8 cellular contexts compared by ENCODE assay signal in genomic region chr9:89317282-89317681, GRCh38. TPM values are rescaled to one million over a fixed set of nuclear protein-coding genes. Genes with fewer than 3 reads are reported as not detected.
DNase-seq lines count a peak whose midpoint lies in the region; ATAC-seq and TF ChIP-seq lines count a peak whose summit lies in the region.

No MANE protein-coding gene starts in this region.

- H3K9me3 ChIP-seq in Panc1 (ENCODE audit: control insufficient read depth, insufficient read depth, low read depth, low read length) (no peaks in the 10 kb centered on the region), fibroblast of lung (ENCODE audit: control insufficient read depth, insufficient read depth, low read depth, low read length) (no peaks in the 10 kb centered on the region), stomach (no peaks in the 10 kb centered on the region), tibial nerve (no peaks in the 10 kb centered on the region)

- H3K36me3 ChIP-seq in Panc1 (ENCODE audit: control insufficient read depth, insufficient read depth, low read length) = peaks cover 44% of the 10 kb centered on the region
- peaks cover 2% of the 10 kb centered on the region for H3K36me3 ChIP-seq in fibroblast of lung (ENCODE audit: control insufficient read depth, insufficient read depth, low read length)
- H3K36me3 ChIP-seq in stomach = peaks cover 0 to 22% (median 6%) of the 10 kb centered on the region in 4 donors
- H3K36me3 ChIP-seq in tibial nerve = no peaks in the 10 kb centered on the region

- H3K79me2 ChIP-seq in fibroblast of lung (ENCODE audit: control insufficient read depth, insufficient read depth, low read length) = peaks cover 67% of the 10 kb centered on the region

- WGBS in stomach, 5 donors = 83 to 89% (median 87%) methylated on average over 4 of the region's 4 CpGs
- WGBS in tibial nerve, 2 donors = 86 to 88% methylated on average over 4 of the region's 4 CpGs

- no TSS peak for BruUV-seq in Panc1 (replicated peaks; lab: Mats Ljungman, UMichigan)

- H3K4me2 ChIP-seq in fibroblast of lung (ENCODE audit: extremely low read depth, insufficient read depth, low read length) = no peak overlapping the region

- TF ChIP-seq CTCF in Panc1 (IDR thresholded peaks at IDR 0.05) = no peak
- TF ChIP-seq CTCF in fibroblast of lung (conservative IDR thresholded peaks at IDR 0.05 in 1 of 2, IDR thresholded peaks at IDR 0.05 in 1 of 2; ENCODE audit: low read depth in 1 of 2, low read length in 2 of 2) = no peak
- TF ChIP-seq CTCF in stomach (IDR thresholded peaks at IDR 0.05) = no peak
- TF ChIP-seq CTCF in tibial nerve (IDR thresholded peaks at IDR 0.05) = no peak

- peaks cover 77% of the 10 kb centered on the region for H3K36me3 Mint-ChIP-seq in activated CD4-positive, alpha-beta T cell treated with anti-CD3 and anti-CD28 coated beads, Interleukin-2, amount 10 ng/mL, durations not matched to agents 7 days and 5 days (ENCODE audit: low read depth)

- no peaks in the 10 kb centered on the region for H3K9me3 Mint-ChIP-seq in activated CD4-positive, alpha-beta T cell treated with anti-CD3 and anti-CD28 coated beads, Interleukin-2, amount 10 ng/mL, durations not matched to agents 7 days and 5 days

- H3K4me3 Mint-ChIP-seq in activated CD4-positive, alpha-beta T cell treated with anti-CD3 and anti-CD28 coated beads, Interleukin-2, amount 10 ng/mL, durations not matched to agents 7 days and 5 days = peak overlapping the region; percentile 85

- no peak for TF ChIP-seq EP300 in stomach (IDR thresholded peaks at IDR 0.05)
- TF ChIP-seq EP300 in tibial nerve (IDR thresholded peaks at IDR 0.05) = no peak

- H3K9ac ChIP-seq in fibroblast of lung (ENCODE audit: insufficient read depth, low read length) = no peak overlapping the region

- CTCF ChIA-PET in activated CD4-positive, alpha-beta T cell treated with anti-CD3 and anti-CD28 coated beads, Interleukin-2, amount 10 ng/mL, durations not matched to agents 7 days and 5 days (lab: Charles Lee) = no interaction called here
- CTCF ChIA-PET in Panc1 (lab: Charles Lee) = no interaction called here

- H3K27ac Mint-ChIP-seq in activated CD4-positive, alpha-beta T cell treated with anti-CD3 and anti-CD28 coated beads, Interleukin-2, amount 10 ng/mL, durations not matched to agents 7 days and 5 days = peak overlapping the region; percentile 98

- in situ Hi-C loops in Panc1 (cut with HindIII; ENCODE audit: low pct_unique_long_range_greater_than_20kb, low sequenced_read_pairs) = no loop called here

- H3K4me1 Mint-ChIP-seq in activated CD4-positive, alpha-beta T cell treated with anti-CD3 and anti-CD28 coated beads, Interleukin-2, amount 10 ng/mL, durations not matched to agents 7 days and 5 days = peaks cover 82% of the 10 kb centered on the region

- H3K4me1 ChIP-seq in Panc1 (ENCODE audit: control insufficient read depth, insufficient read depth, low read length) (peaks cover 29% of the 10 kb centered on the region), fibroblast of lung (ENCODE audit: control insufficient read depth, extremely low read depth, insufficient read depth, low read length) (peaks cover 11% of the 10 kb centered on the region), stomach (peaks cover 20 to 61% (median 40%) of the 10 kb centered on the region in 4 donors), tibial nerve (peaks cover 0 to 39% (median 13%) of the 10 kb centered on the region in 4 donors)

- intact Hi-C loops in Panc1 (cut with micrococcal nuclease; ENCODE audit: unreplicated experiment) (no loop called here), stomach (cut with DNase I; ENCODE audit: low total_unique reads) (no loop called here), head of caudate nucleus (cut with DNase I) (no loop called here)

- TF ChIP-seq POLR2A in stomach (IDR thresholded peaks at IDR 0.05) = no peak
- no peak for TF ChIP-seq POLR2A in tibial nerve (IDR thresholded peaks at IDR 0.05)

- H3K4me3 ChIP-seq in Panc1 (ENCODE audit: low read depth in 2 of 2, low read length in 2 of 2) = peak overlapping the region; percentile 47 to 63
- H3K4me3 ChIP-seq in fibroblast of lung (replicated peaks in 1 of 4; ENCODE audit: control extremely low read depth in 1 of 4, insufficient read depth in 1 of 4, low read depth in 3 of 4, low read length in 4 of 4) = peak overlapping the region in 2 of 4 experiments; percentile 61 to 74
- peak overlapping the region in 2 of 4 donors; percentile 57 for H3K4me3 ChIP-seq in stomach
- H3K4me3 ChIP-seq in tibial nerve = peak overlapping the region in 1 of 4 donors; percentile 57

- H3K27me3 ChIP-seq in Panc1 (ENCODE audit: control insufficient read depth, insufficient read depth, low read length) (no peaks in the 10 kb centered on the region), fibroblast of lung (ENCODE audit: control insufficient read depth, insufficient read depth, low read length) (no peaks in the 10 kb centered on the region), stomach (no peaks in the 10 kb centered on the region), tibial nerve (no peaks in the 10 kb centered on the region)

- peaks cover 2% of the 10 kb centered on the region for H4K20me1 ChIP-seq in fibroblast of lung (ENCODE audit: control insufficient read depth, extremely low read depth, insufficient read depth, low read length)

- DNase-seq in activated CD4-positive, alpha-beta T cell treated with anti-CD3 and anti-CD28 coated beads, Interleukin-2, amount 10 ng/mL, durations not matched to agents 7 days and 5 days = no peak
- DNase-seq in activated CD4-positive, alpha-beta T cell treated with anti-CD3 and anti-CD28 coated beads, Interleukin-2, amount 50 U/mL, for 1 hour = no peak
- DNase-seq in Panc1 (ENCODE audit: low read depth, low spot score) (no peak), fibroblast of lung (ENCODE audit: low read depth in 2 of 2) (no peak), stomach (no peak), head of caudate nucleus (no peak), tibial nerve (ENCODE audit: low spot score in 2 of 2) (no peak)

- no peaks in the 10 kb centered on the region for H3K27me3 Mint-ChIP-seq in activated CD4-positive, alpha-beta T cell treated with anti-CD3 and anti-CD28 coated beads, Interleukin-2, amount 10 ng/mL, durations not matched to agents 7 days and 5 days

- peak overlapping the region; percentile 95 for H3K27ac ChIP-seq in Panc1 (ENCODE audit: low read length)
- H3K27ac ChIP-seq in fibroblast of lung (ENCODE audit: insufficient read depth, low read length) = peak overlapping the region; percentile 99
- H3K27ac ChIP-seq in stomach = peak overlapping the region; percentile 45 to 100 (median 100)
- peak overlapping the region in 1 of 4 donors; percentile 93 for H3K27ac ChIP-seq in tibial nerve

- no peak overlapping the region for H2AFZ ChIP-seq in fibroblast of lung (ENCODE audit: low read length)

- no peak for ATAC-seq in Panc1
- no peak for ATAC-seq in GM19452 (IDR thresholded peaks at IDR 0.05; ENCODE audit: unreplicated experiment)

- POLR2A ChIA-PET in activated CD4-positive, alpha-beta T cell treated with anti-CD3 and anti-CD28 coated beads, Interleukin-2, amount 10 ng/mL, durations not matched to agents 7 days and 5 days (lab: Charles Lee) = no interaction called here
- POLR2A ChIA-PET in Panc1 (lab: Charles Lee) = no interaction called here

RNA-seq across cellular contexts. Expression of gene SECISBP2, which starts 1.0 kb away (rescaled TPM):
- total RNA-seq in activated CD4-positive, alpha-beta T cell treated with anti-CD3 and anti-CD28 coated beads, Interleukin-2, amount 10 ng/mL, durations not matched to agents 7 days and 5 days = 10 to 100 TPM; 43.4 to 46.0 TPM
- total RNA-seq in Panc1 (2021; ENCODE audit: unreplicated experiment) (17.7 TPM), fibroblast of lung (29.0 and 33.0 TPM in 2 replicates), stomach (100 to 1,000 TPM in 2 of 5 donors, 10 to 100 TPM in 3; 56.8 to 136 (median 86.6) TPM), tibial nerve (10 to 100 TPM; 57.7 to 77.1 (median 64.8) TPM)
- polyA plus RNA-seq in Panc1 (2012; ENCODE audit: insufficient read length) = 16.7 TPM
- polyA plus RNA-seq in fibroblast of lung (20.9 and 23.0 TPM in 2 replicates), stomach (10 to 100 TPM; 18.1 to 19.6 (median 18.5) TPM)
- 11.8 and 13.4 TPM in 2 replicates for polyA plus RNA-seq in fibroblast of lung (2012)
- 10.4 and 16.0 TPM in 2 replicates for polyA minus RNA-seq in fibroblast of lung (ENCODE audit: low replicate concordance)

RNA-seq across cellular contexts. Expression of gene CKS2, which starts 6.3 kb away (rescaled TPM):
- 100 to 1,000 TPM; 170 to 206 TPM for total RNA-seq in activated CD4-positive, alpha-beta T cell treated with anti-CD3 and anti-CD28 coated beads, Interleukin-2, amount 10 ng/mL, durations not matched to agents 7 days and 5 days
- total RNA-seq in Panc1 (2021; ENCODE audit: unreplicated experiment) (132 TPM), fibroblast of lung (25.9 and 69.7 TPM in 2 replicates), stomach (10 to 100 TPM in 2 of 5 donors, 1 to 10 TPM in 1, not detected in 2; 1.4 to 34.7 (median 25.4) TPM), tibial nerve (1 to 10 TPM; 3.5 to 7.2 (median 6.1) TPM)
- 74.9 TPM for polyA plus RNA-seq in Panc1 (2012; ENCODE audit: insufficient read length)
- polyA plus RNA-seq in fibroblast of lung (101 and 272 TPM in 2 replicates), stomach (10 to 100 TPM; 43.5 to 84.0 (median 76.6) TPM)
- 67.7 and 187 TPM in 2 replicates for polyA plus RNA-seq in fibroblast of lung (2012)
- 14.9 and 22.0 TPM in 2 replicates for polyA minus RNA-seq in fibroblast of lung (ENCODE audit: low replicate concordance)
